Comparison of ENCODE assay signal across 8 cellular contexts in genomic region chr6:153024401-153025017, GRCh38. TPM values are rescaled to one million over a fixed set of nuclear protein-coding genes. Genes with fewer than 3 reads are reported as not detected.
DNase-seq lines count a peak whose midpoint lies in the region; FAIRE-seq and TF ChIP-seq lines count a peak whose summit lies in the region.

No MANE protein-coding gene starts in this region.

- no peaks in the 10 kb centered on the region for H3K9me3 ChIP-seq in cardiac muscle cell (ENCODE audit: low read depth)

- FAIRE-seq in H54 (lab: Jason Lieb, UNC), result peak; percentile 68

- peak; percentile 78 for TF ChIP-seq CTCF in cardiac muscle cell (IDR thresholded peaks at IDR 0.05; ENCODE audit: low read depth, low read length)

- H3K36me3 ChIP-seq in cardiac muscle cell, result no peaks in the 10 kb centered on the region

- no peak overlapping the region for H3K27ac Mint-ChIP-seq in activated naive CD8-positive, alpha-beta T cell treated with anti-CD3 and anti-CD28 coated beads for 36 hours

- H3K4me3 Mint-ChIP-seq in activated naive CD8-positive, alpha-beta T cell treated with anti-CD3 and anti-CD28 coated beads for 36 hours, result no peak overlapping the region

- H3K4me1 ChIP-seq in cardiac muscle cell (ENCODE audit: low read depth), result no peaks in the 10 kb centered on the region

- peaks cover 29% of the 10 kb centered on the region for H3K27me3 Mint-ChIP-seq in activated naive CD8-positive, alpha-beta T cell treated with anti-CD3 and anti-CD28 coated beads for 36 hours

- H3K27ac ChIP-seq in cardiac muscle cell, result no peak overlapping the region

- DNase-seq in NOMO-1 (lab: John Stamatoyannopoulos, UW; ENCODE audit: unreplicated experiment in 2 of 2), result peak; percentile 16 to 61
- DNase-seq in NOMO-1 treated with dmso at 0.1 percent for 144 hours (lab: John Stamatoyannopoulos, UW; ENCODE audit: unreplicated experiment), result no peak
- no peak for DNase-seq in H54 (ENCODE audit: insufficient read length, low spot score)
- DNase-seq in Jurkat, Clone E6-1 (ENCODE audit: low read depth, low spot score), result peak; percentile 54
- peak; percentile 52 for DNase-seq in RPMI8226
- DNase-seq in activated naive CD8-positive, alpha-beta T cell treated with anti-CD3 and anti-CD28 coated beads for 36 hours, result peak; percentile 21
- peak; percentile 66 to 78 for DNase-seq in cardiac muscle cell (ENCODE audit: low read depth in 1 of 2, low spot score in 1 of 2)
- DNase-seq in pulmonary artery endothelial cell (ENCODE audit: low read depth, low spot score), result peak; percentile 33

- H3K4me1 Mint-ChIP-seq in activated naive CD8-positive, alpha-beta T cell treated with anti-CD3 and anti-CD28 coated beads for 36 hours, result peaks cover 5% of the 10 kb centered on the region

- no peaks in the 10 kb centered on the region for H3K36me3 Mint-ChIP-seq in activated naive CD8-positive, alpha-beta T cell treated with anti-CD3 and anti-CD28 coated beads for 36 hours

- no peaks in the 10 kb centered on the region for H3K27me3 ChIP-seq in cardiac muscle cell

- H3K4me3 ChIP-seq in Jurkat, Clone E6-1 (ENCODE audit: low read length), result no peak overlapping the region
- H3K4me3 ChIP-seq in cardiac muscle cell, result no peak overlapping the region

- TF ChIP-seq POLR2A in H54 (IDR thresholded peaks at IDR 0.05; ENCODE audit: low read depth, low read length), result no peak

- H3K9me3 Mint-ChIP-seq in activated naive CD8-positive, alpha-beta T cell treated with anti-CD3 and anti-CD28 coated beads for 36 hours, result no peaks in the 10 kb centered on the region

RNA-seq across cellular contexts. Expression of gene MTRF1L, which starts 22.0 kb away (rescaled TPM):
- 13.8 TPM for polyA plus RNA-seq in Jurkat, Clone E6-1 (2012; ENCODE audit: insufficient read depth, insufficient read length)
- 10 to 100 TPM; 16.8 to 18.2 TPM for total RNA-seq in activated naive CD8-positive, alpha-beta T cell treated with anti-CD3 and anti-CD28 coated beads for 36 hours
- total RNA-seq in cardiac muscle cell (16.7 and 20.0 TPM in 2 replicates), pulmonary artery endothelial cell (21.1 and 27.1 TPM in 2 replicates)
- polyA plus RNA-seq in cardiac muscle cell, result 21.0 and 26.0 TPM in 2 replicates

RNA-seq across cellular contexts. Expression of gene FBXO5, which starts 41.7 kb away (rescaled TPM):
- polyA plus RNA-seq in Jurkat, Clone E6-1 (2012; ENCODE audit: insufficient read depth, insufficient read length), result 58.9 TPM
- 10 to 100 TPM; 51.4 to 52.6 TPM for total RNA-seq in activated naive CD8-positive, alpha-beta T cell treated with anti-CD3 and anti-CD28 coated beads for 36 hours
- 9.9 and 16.6 TPM in 2 replicates for total RNA-seq in cardiac muscle cell
- 9.6 and 30.1 TPM in 2 replicates for polyA plus RNA-seq in cardiac muscle cell
- total RNA-seq in pulmonary artery endothelial cell, result 13.7 and 21.6 TPM in 2 replicates

Comparison
In these comparisons a context has a peak if more than half of its experiments do, and no peak if none do; other contexts are left out.
1. DNase-seq: peak in NOMO-1 (2 of 2), Jurkat, Clone E6-1 (single experiment), RPMI8226 (single experiment), activated naive CD8-positive, alpha-beta T cell treated with anti-CD3 and anti-CD28 coated beads for 36 hours (single experiment), cardiac muscle cell (2 of 2) and pulmonary artery endothelial cell (single experiment); none in NOMO-1 treated with dmso at 0.1 percent for 144 hours (single experiment) and H54 (single experiment).